Comparison of ENCODE assay signal across 6 cellular contexts in genomic region chr5:98594098-98594497, GRCh38.
"Had no signal": no experiment of that assay in that cellular context is flagged by ENCODE, and none has a peak within 500 bp of the region (broad histone marks: within the 10 kb centered on the region; RNA-seq: fewer than 3 reads in every experiment).

No MANE protein-coding gene starts in this region.

- H3K36me3 Mint-ChIP-seq: IgD-negative memory B cell had no signal

- ATAC-seq: HepG2, K562 had no signal

- H3K27ac Mint-ChIP-seq: IgD-negative memory B cell had no signal

- H3K27ac ChIP-seq: HL-60 had no signal

- DNase-seq: IMR-90, KBM-7 had no signal

- H3K4me3 Mint-ChIP-seq: IgD-negative memory B cell had no signal

- H3K4me3 ChIP-seq: K562 had no signal
